In the genomic region with DNA sequence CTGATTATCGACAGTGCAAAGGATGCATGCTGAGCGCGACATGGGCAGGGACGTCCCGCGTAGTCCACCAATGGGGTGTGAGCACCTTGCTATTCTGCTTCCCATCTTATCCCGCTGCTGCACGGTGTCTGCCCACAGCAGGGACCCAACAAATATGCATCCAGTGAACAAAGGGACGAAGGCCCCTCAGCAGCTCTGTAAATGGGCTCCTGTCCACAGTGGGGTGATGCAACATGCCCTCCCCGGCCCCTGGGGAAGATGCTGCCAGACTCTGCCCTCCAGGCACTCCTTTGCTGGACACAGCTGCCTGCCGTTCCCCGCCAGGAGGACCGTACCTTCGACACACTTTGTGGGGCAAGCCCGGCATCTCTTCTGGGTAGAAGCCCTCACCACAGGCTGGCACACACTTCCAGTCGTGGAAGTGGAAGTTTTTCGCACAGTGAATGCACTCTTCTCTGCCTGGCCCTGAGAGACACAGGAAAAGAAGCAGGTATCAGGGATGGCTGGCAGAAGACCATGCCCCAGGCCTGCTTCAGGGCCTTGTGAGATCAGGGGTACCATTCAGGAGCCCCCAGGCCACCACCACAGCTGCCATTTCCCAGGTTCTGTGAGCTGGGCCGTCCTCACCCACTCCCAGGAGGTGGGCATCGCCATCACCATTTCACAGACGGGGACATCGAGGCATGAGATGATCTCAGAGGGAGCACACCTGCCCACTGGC, we compare ENCODE assay signal across 15 cellular contexts.
"Had no signal": no experiment of that assay in that cellular context is flagged by ENCODE, and none has a peak within 500 bp of the region (broad histone marks: within the 10 kb centered on the region; RNA-seq: fewer than 3 reads in every experiment).

No MANE protein-coding gene starts in this region.

- DNase-seq: activated B cell treated with CpG ODN at 0.5 μM for 24 hours; activated CD4-positive, alpha-beta T cell treated with anti-CD3 and anti-CD28 coated beads, Interleukin-2, amount 10 ng/mL, durations not matched to agents 24 days and 14 days; activated CD8-positive, alpha-beta memory T cell treated with anti-CD3 and anti-CD28 coated beads, Interleukin-2, amount 50 U/mL, for 4 hours; activated CD8-positive, alpha-beta T cell treated with anti-CD3 and anti-CD28 coated beads, Interleukin-2, amount 10 ng/mL, durations not matched to agents 7 days and 5 days; activated naive CD4-positive, alpha-beta T cell treated with Interleukin-2 at 50 U/mL for 16 hours; adrenal gland; naive thymus-derived CD8-positive, alpha-beta T cell; stomach; T-helper 2 cell had no signal

- H3K27me3 ChIP-seq: right atrium auricular region had no signal

- H3K4me3 ChIP-seq: adrenal gland, right atrium auricular region, stomach, thoracic aorta had no signal

- H3K4me3 Mint-ChIP-seq: activated B cell treated with CpG ODN at 0.5 μM for 24 hours; activated CD4-positive, alpha-beta T cell treated with anti-CD3 and anti-CD28 coated beads, Interleukin-2, amount 10 ng/mL, durations not matched to agents 24 days and 14 days; activated CD8-positive, alpha-beta T cell treated with anti-CD3 and anti-CD28 coated beads, Interleukin-2, amount 10 ng/mL, durations not matched to agents 7 days and 5 days; memory B cell; naive thymus-derived CD8-positive, alpha-beta T cell had no signal

- H3K9me3 Mint-ChIP-seq: activated B cell treated with CpG ODN at 0.5 μM for 24 hours; activated CD4-positive, alpha-beta T cell treated with anti-CD3 and anti-CD28 coated beads, Interleukin-2, amount 10 ng/mL, durations not matched to agents 24 days and 14 days; memory B cell; naive thymus-derived CD8-positive, alpha-beta T cell had no signal

- H3K4me1 ChIP-seq: adrenal gland, right atrium auricular region, stomach had no signal

- H3K36me3 Mint-ChIP-seq: naive thymus-derived CD8-positive, alpha-beta T cell had no signal

- H3K4me1 Mint-ChIP-seq: activated B cell treated with CpG ODN at 0.5 μM for 24 hours, memory B cell had no signal

- H3K27me3 Mint-ChIP-seq: activated CD4-positive, alpha-beta T cell treated with anti-CD3 and anti-CD28 coated beads, Interleukin-2, amount 10 ng/mL, durations not matched to agents 24 days and 14 days had no signal

- H3K9me3 ChIP-seq: adrenal gland, right atrium auricular region, stomach, thoracic aorta had no signal

- FAIRE-seq: colon, islet of Langerhans had no signal

- H3K27ac ChIP-seq: adrenal gland, right atrium auricular region, stomach, thoracic aorta had no signal

- H3K27ac Mint-ChIP-seq: activated B cell treated with CpG ODN at 0.5 μM for 24 hours; activated CD4-positive, alpha-beta T cell treated with anti-CD3 and anti-CD28 coated beads, Interleukin-2, amount 10 ng/mL, durations not matched to agents 24 days and 14 days; activated CD8-positive, alpha-beta T cell treated with anti-CD3 and anti-CD28 coated beads, Interleukin-2, amount 10 ng/mL, durations not matched to agents 7 days and 5 days; memory B cell; naive thymus-derived CD8-positive, alpha-beta T cell; progenitor cell of endocrine pancreas had no signal

- ATAC-seq: activated CD8-positive, alpha-beta T cell treated with anti-CD3 and anti-CD28 coated beads, Interleukin-2, amount 10 ng/mL, durations not matched to agents 7 days and 5 days; naive thymus-derived CD8-positive, alpha-beta T cell had no signal

- H3K36me3 ChIP-seq: adrenal gland, right atrium auricular region, thoracic aorta had no signal
